ENCODE assay signal across 9 cellular contexts in the genomic region with DNA sequence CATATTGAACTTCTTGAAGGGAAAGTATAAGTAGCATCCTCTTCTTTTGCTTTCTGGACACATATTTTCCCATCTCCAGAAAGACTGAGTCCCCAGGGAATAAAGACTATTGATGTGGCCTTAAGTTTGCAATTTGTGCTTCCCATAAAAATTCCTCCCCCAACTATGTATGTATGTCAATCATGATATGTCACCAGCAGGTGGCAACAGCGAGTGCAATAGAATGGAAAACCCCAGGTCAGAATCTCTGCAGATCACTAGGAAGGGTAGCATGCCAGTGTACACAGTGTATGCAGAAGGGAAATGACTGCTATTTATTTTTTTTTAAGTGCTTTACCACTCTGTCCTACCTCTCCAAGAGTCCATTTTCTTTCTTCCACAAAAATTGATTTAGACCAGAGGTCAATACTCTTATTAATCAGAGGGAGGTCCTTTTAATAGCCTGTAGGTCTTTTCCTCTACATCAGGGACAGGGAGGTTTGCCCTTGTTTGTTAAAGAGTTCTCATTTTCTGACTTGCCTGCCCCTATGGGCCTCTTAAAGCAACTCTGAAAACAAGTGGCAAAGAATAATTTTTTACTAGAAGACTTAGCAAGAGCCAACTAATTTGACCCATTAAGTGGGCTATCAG.
DNase-seq lines count a peak whose midpoint lies in the region; ATAC-seq and TF ChIP-seq lines count a peak whose summit lies in the region.
"Had no signal": no experiment of that assay in that cellular context is flagged by ENCODE, and none has a peak within 500 bp of the region (broad histone marks: within the 10 kb centered on the region; RNA-seq: fewer than 3 reads in every experiment).

No MANE protein-coding gene starts in this region.

- peak; percentile 4 for DNase-seq in BJ (ENCODE audit: low read depth)
- peak; percentile 63 for DNase-seq in NCI-H1105 treated with DMSO at 0.1 percent for 48 hours (lab: John Stamatoyannopoulos, UW)
- peak; percentile 61 for DNase-seq in SW480 (ENCODE audit: low spot score)
- peak; percentile 20 to 59 for DNase-seq in erythroblast (lab: John Stamatoyannopoulos, UW)
- peak; percentile 37 for DNase-seq in middle frontal gyrus (ENCODE audit: extremely low spot score, low spot score)
- peak in 1 of 2 donors; percentile 70 for DNase-seq in tibial artery

- POLR2A ChIA-PET in BJ (lab: Charles Lee) = no interaction called here

- TF ChIP-seq CTCF in BJ (IDR thresholded peaks at IDR 0.05; ENCODE audit: insufficient read depth, low read depth, low read length) (peak; percentile 73), tibial artery (IDR thresholded peaks at IDR 0.05) (peak; percentile 51 to 61)

- H3K27me3 ChIP-seq in BJ (ENCODE audit: control insufficient read depth, insufficient read depth, low read length) = no peaks in the 10 kb centered on the region
- H3K27me3 ChIP-seq in tibial artery = peaks cover 0 to 6% of the 10 kb centered on the region in 2 donors

- H3K27ac ChIP-seq in tibial artery = no peak overlapping the region

- H3K36me3 ChIP-seq in BJ (ENCODE audit: control insufficient read depth, insufficient read depth, low read length) (no peaks in the 10 kb centered on the region), tibial artery (no peaks in the 10 kb centered on the region)

- H3K4me3 ChIP-seq in BJ (ENCODE audit: low read depth, low read length) (no peak overlapping the region), tibial artery (no peak overlapping the region)

- H3K4me1 ChIP-seq in tibial artery = no peaks in the 10 kb centered on the region

- no peak for TF ChIP-seq POLR2A in erythroblast (IDR thresholded peaks at IDR 0.05; ENCODE audit: low read length)

- intact Hi-C loops in tibial artery (cut with DNase I; ENCODE audit: low total_unique reads) = loop anchor here (10.0 kb wide), 1 partner anchor 194 kb away; no protein-coding TSS in a partner anchor

- H3K9me3 ChIP-seq in tibial artery = no peaks in the 10 kb centered on the region

- ATAC-seq in GM18858 (IDR thresholded peaks at IDR 0.05; ENCODE audit: unreplicated experiment) (peak; percentile 94), HG02938 (IDR thresholded peaks at IDR 0.05; ENCODE audit: unreplicated experiment) (peak; percentile 92)
- ATAC-seq: T-cell had no signal

- CTCF ChIA-PET in BJ (lab: Yijun Ruan, JAX) = interaction anchor here (1.0 to 2.2 kb wide), 8 partner anchors 10 to 1098 kb away, joined by 3 to 11 read pairs (median 4); no protein-coding TSS in a partner anchor
